ENCODE assay signal across 1 cellular context in the genomic region with DNA sequence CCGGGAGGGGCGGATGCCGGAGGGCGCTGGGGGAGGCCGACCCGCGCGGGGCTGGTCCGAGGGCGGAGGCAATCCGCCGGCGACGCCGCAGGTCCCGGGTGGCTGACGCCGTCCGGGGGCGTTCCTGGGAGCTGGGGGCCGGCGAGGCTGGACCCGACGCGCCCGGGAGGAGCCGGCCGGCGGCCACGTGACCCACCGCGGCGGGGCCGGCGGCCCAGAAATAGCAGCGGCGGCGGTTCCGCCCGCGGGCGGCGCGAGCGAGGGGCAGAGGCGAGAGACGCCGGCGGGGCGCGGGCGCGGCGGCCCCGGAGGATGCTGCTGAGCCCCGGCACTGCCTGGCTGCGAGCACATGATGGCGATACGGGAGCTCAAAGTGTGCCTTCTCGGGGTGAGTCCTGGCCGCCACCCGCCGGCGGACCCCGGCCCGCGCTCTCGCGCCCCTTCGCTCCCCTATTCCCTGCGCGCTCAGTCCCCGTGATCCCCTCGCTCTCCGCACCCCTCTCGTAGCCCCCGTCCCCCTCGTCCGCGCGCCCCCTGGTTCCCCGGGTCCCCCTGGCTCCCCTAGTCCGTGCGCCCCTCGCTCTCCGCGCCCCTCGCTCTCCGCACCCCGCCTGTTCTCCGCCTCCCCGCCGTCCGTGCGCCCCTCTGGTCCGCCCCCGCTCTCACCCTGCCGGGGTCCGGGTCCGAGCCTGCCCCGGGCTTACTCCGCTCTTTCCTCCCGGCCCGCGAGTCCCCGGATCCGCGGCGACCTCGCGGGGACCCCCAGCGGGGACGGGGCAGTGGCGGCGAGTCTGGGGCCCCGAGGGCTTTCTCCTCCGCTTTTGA.
A peak's percentile ranks its signal among the peaks of the same experiment; 100 is the strongest.
TF ChIP-seq lines count a peak whose summit lies in the region.

A gene with protein sequence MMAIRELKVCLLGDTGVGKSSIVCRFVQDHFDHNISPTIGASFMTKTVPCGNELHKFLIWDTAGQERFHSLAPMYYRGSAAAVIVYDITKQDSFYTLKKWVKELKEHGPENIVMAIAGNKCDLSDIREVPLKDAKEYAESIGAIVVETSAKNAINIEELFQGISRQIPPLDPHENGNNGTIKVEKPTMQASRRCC (plus strand): TSS at position 245 of the 825 bp plus-strand sequence. CDS start 105 bp downstream, at position 350.

TF ChIP-seq in GM12878, 131 proteins besides CTCF, POLR2A, EP300 and RAD21 (continued from another document):
- TF ChIP-seq, protein P1, sequence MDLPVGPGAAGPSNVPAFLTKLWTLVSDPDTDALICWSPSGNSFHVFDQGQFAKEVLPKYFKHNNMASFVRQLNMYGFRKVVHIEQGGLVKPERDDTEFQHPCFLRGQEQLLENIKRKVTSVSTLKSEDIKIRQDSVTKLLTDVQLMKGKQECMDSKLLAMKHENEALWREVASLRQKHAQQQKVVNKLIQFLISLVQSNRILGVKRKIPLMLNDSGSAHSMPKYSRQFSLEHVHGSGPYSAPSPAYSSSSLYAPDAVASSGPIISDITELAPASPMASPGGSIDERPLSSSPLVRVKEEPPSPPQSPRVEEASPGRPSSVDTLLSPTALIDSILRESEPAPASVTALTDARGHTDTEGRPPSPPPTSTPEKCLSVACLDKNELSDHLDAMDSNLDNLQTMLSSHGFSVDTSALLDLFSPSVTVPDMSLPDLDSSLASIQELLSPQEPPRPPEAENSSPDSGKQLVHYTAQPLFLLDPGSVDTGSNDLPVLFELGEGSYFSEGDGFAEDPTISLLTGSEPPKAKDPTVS (IDR thresholded peaks at IDR 0.05; ENCODE audit: low read depth, low read length) = no peak
- TF ChIP-seq, protein P2, sequence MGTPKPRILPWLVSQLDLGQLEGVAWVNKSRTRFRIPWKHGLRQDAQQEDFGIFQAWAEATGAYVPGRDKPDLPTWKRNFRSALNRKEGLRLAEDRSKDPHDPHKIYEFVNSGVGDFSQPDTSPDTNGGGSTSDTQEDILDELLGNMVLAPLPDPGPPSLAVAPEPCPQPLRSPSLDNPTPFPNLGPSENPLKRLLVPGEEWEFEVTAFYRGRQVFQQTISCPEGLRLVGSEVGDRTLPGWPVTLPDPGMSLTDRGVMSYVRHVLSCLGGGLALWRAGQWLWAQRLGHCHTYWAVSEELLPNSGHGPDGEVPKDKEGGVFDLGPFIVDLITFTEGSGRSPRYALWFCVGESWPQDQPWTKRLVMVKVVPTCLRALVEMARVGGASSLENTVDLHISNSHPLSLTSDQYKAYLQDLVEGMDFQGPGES (IDR thresholded peaks at IDR 0.05) = no peak
- TF ChIP-seq NR2F1 (conservative IDR thresholded peaks at IDR 0.05) (0 out of 2 replicates have a peak, but pooled peaks have one; percentile 12), DPF2 (IDR thresholded peaks at IDR 0.05) (no peak), NFIC (IDR thresholded peaks at IDR 0.05; ENCODE audit: low read depth, low read length) (no peak), WRNIP1 (IDR thresholded peaks at IDR 0.05; ENCODE audit: borderline replicate concordance, low read depth, low read length) (no peak), JUNB (IDR thresholded peaks at IDR 0.05) (no peak), YY1 (IDR thresholded peaks at IDR 0.05; ENCODE audit: low read depth, low read length) (no peak), POU2F2 (IDR thresholded peaks at IDR 0.05; ENCODE audit: borderline replicate concordance, low read depth, low read length) (no peak), RUNX3 (IDR thresholded peaks at IDR 0.05; ENCODE audit: low read length) (no peak; the same call in 1 of the 2 replicates), MEF2A (IDR thresholded peaks at IDR 0.05; ENCODE audit: insufficient read depth, low read depth, low read length) (0 out of 2 replicates have a peak, but pooled peaks have one; percentile 45), STAT1 (conservative IDR thresholded peaks at IDR 0.05) (no peak), MEF2B (IDR thresholded peaks at IDR 0.05; ENCODE audit: partially characterized antibody, poor library complexity, severe bottlenecking) (no peak), RFX5 (IDR thresholded peaks at IDR 0.05; ENCODE audit: low read depth, low read length) (no peak), RCOR1 (conservative IDR thresholded peaks at IDR 0.05; ENCODE audit: low read depth, low read length) (no peak), HCFC1 (IDR thresholded peaks at IDR 0.05; ENCODE audit: low read length) (no peak), ZNF24 (IDR thresholded peaks at IDR 0.05) (no peak), FOXK2 (IDR thresholded peaks at IDR 0.05) (no peak), BHLHE40 (IDR thresholded peaks at IDR 0.05; ENCODE audit: borderline replicate concordance in 1 of 2, low read depth in 2 of 2, low read length in 1 of 2) (peak in 1 of 2 experiments; percentile 51; a peak in 1 of 4 replicates), EED (IDR thresholded peaks at IDR 0.05; ENCODE audit: low read depth) (no peak), KDM1A (IDR thresholded peaks at IDR 0.05; ENCODE audit: borderline replicate concordance) (no peak), IKZF2 (IDR thresholded peaks at IDR 0.05) (no peak), ASH2L (IDR thresholded peaks at IDR 0.05; ENCODE audit: borderline replicate concordance, low read depth) (no peak), JUND (IDR thresholded peaks at IDR 0.05; ENCODE audit: low read depth, low read length) (no peak), MTA2 (IDR thresholded peaks at IDR 0.05; ENCODE audit: low read depth) (no peak), BRCA1 (IDR thresholded peaks at IDR 0.05; ENCODE audit: low read depth, low read length) (no peak), FOXM1 (IDR thresholded peaks at IDR 0.05; ENCODE audit: low read depth, low read length) (no peak), CREM (IDR thresholded peaks at IDR 0.05; ENCODE audit: low read depth) (no peak)
- TF ChIP-seq, protein P3, sequence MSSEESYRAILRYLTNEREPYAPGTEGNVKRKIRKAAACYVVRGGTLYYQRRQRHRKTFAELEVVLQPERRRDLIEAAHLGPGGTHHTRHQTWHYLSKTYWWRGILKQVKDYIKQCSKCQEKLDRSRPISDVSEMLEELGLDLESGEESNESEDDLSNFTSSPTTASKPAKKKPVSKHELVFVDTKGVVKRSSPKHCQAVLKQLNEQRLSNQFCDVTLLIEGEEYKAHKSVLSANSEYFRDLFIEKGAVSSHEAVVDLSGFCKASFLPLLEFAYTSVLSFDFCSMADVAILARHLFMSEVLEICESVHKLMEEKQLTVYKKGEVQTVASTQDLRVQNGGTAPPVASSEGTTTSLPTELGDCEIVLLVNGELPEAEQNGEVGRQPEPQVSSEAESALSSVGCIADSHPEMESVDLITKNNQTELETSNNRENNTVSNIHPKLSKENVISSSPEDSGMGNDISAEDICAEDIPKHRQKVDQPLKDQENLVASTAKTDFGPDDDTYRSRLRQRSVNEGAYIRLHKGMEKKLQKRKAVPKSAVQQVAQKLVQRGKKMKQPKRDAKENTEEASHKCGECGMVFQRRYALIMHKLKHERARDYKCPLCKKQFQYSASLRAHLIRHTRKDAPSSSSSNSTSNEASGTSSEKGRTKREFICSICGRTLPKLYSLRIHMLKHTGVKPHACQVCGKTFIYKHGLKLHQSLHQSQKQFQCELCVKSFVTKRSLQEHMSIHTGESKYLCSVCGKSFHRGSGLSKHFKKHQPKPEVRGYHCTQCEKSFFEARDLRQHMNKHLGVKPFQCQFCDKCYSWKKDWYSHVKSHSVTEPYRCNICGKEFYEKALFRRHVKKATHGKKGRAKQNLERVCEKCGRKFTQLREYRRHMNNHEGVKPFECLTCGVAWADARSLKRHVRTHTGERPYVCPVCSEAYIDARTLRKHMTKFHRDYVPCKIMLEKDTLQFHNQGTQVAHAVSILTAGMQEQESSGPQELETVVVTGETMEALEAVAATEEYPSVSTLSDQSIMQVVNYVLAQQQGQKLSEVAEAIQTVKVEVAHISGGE (CRISPR knock-in tag; IDR thresholded peaks at IDR 0.05) = no peak
- TF ChIP-seq, protein P4, sequence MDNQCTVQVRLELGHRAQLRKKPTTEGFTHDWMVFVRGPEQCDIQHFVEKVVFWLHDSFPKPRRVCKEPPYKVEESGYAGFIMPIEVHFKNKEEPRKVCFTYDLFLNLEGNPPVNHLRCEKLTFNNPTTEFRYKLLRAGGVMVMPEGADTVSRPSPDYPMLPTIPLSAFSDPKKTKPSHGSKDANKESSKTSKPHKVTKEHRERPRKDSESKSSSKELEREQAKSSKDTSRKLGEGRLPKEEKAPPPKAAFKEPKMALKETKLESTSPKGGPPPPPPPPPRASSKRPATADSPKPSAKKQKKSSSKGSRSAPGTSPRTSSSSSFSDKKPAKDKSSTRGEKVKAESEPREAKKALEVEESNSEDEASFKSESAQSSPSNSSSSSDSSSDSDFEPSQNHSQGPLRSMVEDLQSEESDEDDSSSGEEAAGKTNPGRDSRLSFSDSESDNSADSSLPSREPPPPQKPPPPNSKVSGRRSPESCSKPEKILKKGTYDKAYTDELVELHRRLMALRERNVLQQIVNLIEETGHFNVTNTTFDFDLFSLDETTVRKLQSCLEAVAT (IDR thresholded peaks at IDR 0.05) = no peak
- TF ChIP-seq, protein P5, sequence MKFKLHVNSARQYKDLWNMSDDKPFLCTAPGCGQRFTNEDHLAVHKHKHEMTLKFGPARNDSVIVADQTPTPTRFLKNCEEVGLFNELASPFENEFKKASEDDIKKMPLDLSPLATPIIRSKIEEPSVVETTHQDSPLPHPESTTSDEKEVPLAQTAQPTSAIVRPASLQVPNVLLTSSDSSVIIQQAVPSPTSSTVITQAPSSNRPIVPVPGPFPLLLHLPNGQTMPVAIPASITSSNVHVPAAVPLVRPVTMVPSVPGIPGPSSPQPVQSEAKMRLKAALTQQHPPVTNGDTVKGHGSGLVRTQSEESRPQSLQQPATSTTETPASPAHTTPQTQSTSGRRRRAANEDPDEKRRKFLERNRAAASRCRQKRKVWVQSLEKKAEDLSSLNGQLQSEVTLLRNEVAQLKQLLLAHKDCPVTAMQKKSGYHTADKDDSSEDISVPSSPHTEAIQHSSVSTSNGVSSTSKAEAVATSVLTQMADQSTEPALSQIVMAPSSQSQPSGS (IDR thresholded peaks at IDR 0.05; ENCODE audit: low read length) = no peak
- TF ChIP-seq, protein P6, sequence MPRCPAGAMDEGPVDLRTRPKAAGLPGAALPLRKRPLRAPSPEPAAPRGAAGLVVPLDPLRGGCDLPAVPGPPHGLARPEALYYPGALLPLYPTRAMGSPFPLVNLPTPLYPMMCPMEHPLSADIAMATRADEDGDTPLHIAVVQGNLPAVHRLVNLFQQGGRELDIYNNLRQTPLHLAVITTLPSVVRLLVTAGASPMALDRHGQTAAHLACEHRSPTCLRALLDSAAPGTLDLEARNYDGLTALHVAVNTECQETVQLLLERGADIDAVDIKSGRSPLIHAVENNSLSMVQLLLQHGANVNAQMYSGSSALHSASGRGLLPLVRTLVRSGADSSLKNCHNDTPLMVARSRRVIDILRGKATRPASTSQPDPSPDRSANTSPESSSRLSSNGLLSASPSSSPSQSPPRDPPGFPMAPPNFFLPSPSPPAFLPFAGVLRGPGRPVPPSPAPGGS (IDR thresholded peaks at IDR 0.05; ENCODE audit: borderline replicate concordance, insufficient read depth, low read depth, low read length, poor library complexity, severe bottlenecking) = no peak
- TF ChIP-seq, protein P7, sequence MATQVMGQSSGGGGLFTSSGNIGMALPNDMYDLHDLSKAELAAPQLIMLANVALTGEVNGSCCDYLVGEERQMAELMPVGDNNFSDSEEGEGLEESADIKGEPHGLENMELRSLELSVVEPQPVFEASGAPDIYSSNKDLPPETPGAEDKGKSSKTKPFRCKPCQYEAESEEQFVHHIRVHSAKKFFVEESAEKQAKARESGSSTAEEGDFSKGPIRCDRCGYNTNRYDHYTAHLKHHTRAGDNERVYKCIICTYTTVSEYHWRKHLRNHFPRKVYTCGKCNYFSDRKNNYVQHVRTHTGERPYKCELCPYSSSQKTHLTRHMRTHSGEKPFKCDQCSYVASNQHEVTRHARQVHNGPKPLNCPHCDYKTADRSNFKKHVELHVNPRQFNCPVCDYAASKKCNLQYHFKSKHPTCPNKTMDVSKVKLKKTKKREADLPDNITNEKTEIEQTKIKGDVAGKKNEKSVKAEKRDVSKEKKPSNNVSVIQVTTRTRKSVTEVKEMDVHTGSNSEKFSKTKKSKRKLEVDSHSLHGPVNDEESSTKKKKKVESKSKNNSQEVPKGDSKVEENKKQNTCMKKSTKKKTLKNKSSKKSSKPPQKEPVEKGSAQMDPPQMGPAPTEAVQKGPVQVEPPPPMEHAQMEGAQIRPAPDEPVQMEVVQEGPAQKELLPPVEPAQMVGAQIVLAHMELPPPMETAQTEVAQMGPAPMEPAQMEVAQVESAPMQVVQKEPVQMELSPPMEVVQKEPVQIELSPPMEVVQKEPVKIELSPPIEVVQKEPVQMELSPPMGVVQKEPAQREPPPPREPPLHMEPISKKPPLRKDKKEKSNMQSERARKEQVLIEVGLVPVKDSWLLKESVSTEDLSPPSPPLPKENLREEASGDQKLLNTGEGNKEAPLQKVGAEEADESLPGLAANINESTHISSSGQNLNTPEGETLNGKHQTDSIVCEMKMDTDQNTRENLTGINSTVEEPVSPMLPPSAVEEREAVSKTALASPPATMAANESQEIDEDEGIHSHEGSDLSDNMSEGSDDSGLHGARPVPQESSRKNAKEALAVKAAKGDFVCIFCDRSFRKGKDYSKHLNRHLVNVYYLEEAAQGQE (IDR thresholded peaks at IDR 0.05; ENCODE audit: low read depth, low read length) = no peak
- TF ChIP-seq, protein P8, sequence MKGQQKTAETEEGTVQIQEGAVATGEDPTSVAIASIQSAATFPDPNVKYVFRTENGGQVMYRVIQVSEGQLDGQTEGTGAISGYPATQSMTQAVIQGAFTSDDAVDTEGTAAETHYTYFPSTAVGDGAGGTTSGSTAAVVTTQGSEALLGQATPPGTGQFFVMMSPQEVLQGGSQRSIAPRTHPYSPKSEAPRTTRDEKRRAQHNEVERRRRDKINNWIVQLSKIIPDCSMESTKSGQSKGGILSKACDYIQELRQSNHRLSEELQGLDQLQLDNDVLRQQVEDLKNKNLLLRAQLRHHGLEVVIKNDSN (IDR thresholded peaks at IDR 0.05; ENCODE audit: borderline replicate concordance, extremely low read length, insufficient read depth, low read depth, low read length) = peak; percentile 82
- TF ChIP-seq, protein P9, sequence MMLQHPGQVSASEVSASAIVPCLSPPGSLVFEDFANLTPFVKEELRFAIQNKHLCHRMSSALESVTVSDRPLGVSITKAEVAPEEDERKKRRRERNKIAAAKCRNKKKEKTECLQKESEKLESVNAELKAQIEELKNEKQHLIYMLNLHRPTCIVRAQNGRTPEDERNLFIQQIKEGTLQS (IDR thresholded peaks at IDR 0.05; ENCODE audit: borderline replicate concordance, extremely low read depth, low read depth, low read length) = peak; percentile 19; the same call in 1 of the 2 replicates
- TF ChIP-seq, protein P10, sequence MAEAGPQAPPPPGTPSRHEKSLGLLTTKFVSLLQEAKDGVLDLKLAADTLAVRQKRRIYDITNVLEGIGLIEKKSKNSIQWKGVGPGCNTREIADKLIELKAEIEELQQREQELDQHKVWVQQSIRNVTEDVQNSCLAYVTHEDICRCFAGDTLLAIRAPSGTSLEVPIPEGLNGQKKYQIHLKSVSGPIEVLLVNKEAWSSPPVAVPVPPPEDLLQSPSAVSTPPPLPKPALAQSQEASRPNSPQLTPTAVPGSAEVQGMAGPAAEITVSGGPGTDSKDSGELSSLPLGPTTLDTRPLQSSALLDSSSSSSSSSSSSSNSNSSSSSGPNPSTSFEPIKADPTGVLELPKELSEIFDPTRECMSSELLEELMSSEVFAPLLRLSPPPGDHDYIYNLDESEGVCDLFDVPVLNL (IDR thresholded peaks at IDR 0.05; ENCODE audit: low read depth, low read length) = no peak
